13 cellular contexts compared by ENCODE assay signal in the genomic region with DNA sequence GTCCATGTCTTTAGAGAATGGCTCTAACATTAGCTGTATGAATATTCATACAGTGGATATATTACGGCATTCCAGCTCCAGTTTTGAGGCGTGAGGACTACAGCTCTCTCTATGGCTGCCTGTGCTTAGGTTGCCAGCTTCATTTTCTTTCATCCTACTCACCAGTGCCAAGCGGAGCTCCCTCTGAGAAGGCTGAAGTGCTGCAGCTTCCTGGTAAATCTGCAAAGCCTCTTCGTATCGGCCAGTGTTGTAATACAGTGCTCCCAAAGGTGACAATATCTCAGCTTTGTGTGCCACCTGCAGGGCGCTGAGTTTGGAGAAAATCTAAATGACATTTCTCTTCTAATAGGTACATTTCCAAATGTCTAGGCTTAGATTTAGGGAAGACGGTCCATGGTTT. TPM values are rescaled to one million over a fixed set of nuclear protein-coding genes. Genes with fewer than 3 reads are reported as not detected.
A peak's percentile ranks its signal among the peaks of the same experiment; 100 is the strongest.
DNase-seq lines count a peak whose midpoint lies in the region; ATAC-seq and TF ChIP-seq lines count a peak whose summit lies in the region.
"Had no signal": no experiment of that assay in that cellular context is flagged by ENCODE, and none has a peak within 500 bp of the region (broad histone marks: within the 10 kb centered on the region; RNA-seq: fewer than 3 reads in every experiment).

No MANE protein-coding gene starts in this region.

- ATAC-seq in lung (ENCODE audit: insufficient read depth, low FRiP score): peak; percentile 55
- no peak for ATAC-seq in GM18873 (IDR thresholded peaks at IDR 0.05; ENCODE audit: low FRiP score, unreplicated experiment)
- ATAC-seq in GM19023 (IDR thresholded peaks at IDR 0.05; ENCODE audit: unreplicated experiment): no peak

- H3K9me3 ChIP-seq in Karpas-422 (ENCODE audit: low read length) (no peaks in the 10 kb centered on the region), lung (ENCODE audit: control insufficient read depth in 2 of 2, insufficient read depth in 1 of 2, low read length in 1 of 2) (no peaks in the 10 kb centered on the region), GM23248 (ENCODE audit: low read depth) (no peaks in the 10 kb centered on the region)
- H3K9me3 ChIP-seq: esophagus squamous epithelium, SJSA1, suprapubic skin had no signal

- no peak overlapping the region for H3K4me2 ChIP-seq in Karpas-422 (ENCODE audit: low read depth, low read length, poor library complexity, severe bottlenecking)
- H3K4me2 ChIP-seq in GM23248 (ENCODE audit: unreplicated experiment): no peak overlapping the region

- H3F3A ChIP-seq in GM23248 (ENCODE audit: insufficient read depth): peaks cover 12% of the 10 kb centered on the region; the same call in 1 of the 2 replicates

- no peak for TF ChIP-seq CTCF in lung (IDR thresholded peaks at IDR 0.05; ENCODE audit: control extremely low read depth, extremely low read depth)
- TF ChIP-seq CTCF in GM10266 (IDR thresholded peaks at IDR 0.05; ENCODE audit: control insufficient read depth, insufficient read depth, low read depth, missing control alignments): no peak

- H3K4me1 ChIP-seq in Karpas-422 (ENCODE audit: low read length): no peaks in the 10 kb centered on the region
- H3K4me1 ChIP-seq in lung (ENCODE audit: control insufficient read depth in 2 of 2, insufficient read depth in 2 of 2, low read length in 2 of 2): no peaks in the 10 kb centered on the region
- H3K4me1 ChIP-seq in GM23248 (ENCODE audit: insufficient read depth): peaks cover 15% of the 10 kb centered on the region
- H3K4me1 ChIP-seq: esophagus squamous epithelium, suprapubic skin had no signal

- H3K27ac ChIP-seq in Karpas-422 (ENCODE audit: low read length) (no peak overlapping the region), lung (ENCODE audit: low read depth in 1 of 2, low read length in 1 of 2) (no peak overlapping the region), GM23248 (no peak overlapping the region)
- H3K27ac ChIP-seq: cardiac muscle cell, esophagus squamous epithelium, SJSA1, suprapubic skin had no signal

- no peaks in the 10 kb centered on the region for H3K27me3 ChIP-seq in Karpas-422 (ENCODE audit: low read length)
- H3K27me3 ChIP-seq in lung (ENCODE audit: control insufficient read depth, insufficient read depth): no peaks in the 10 kb centered on the region
- H3K27me3 ChIP-seq in GM23248 (replicated peaks; ENCODE audit: insufficient read depth): no peaks in the 10 kb centered on the region
- H3K27me3 ChIP-seq: cardiac muscle cell, esophagus squamous epithelium, SJSA1, suprapubic skin had no signal

- H3K9ac ChIP-seq in Karpas-422 (ENCODE audit: low read length) (no peak overlapping the region), GM23248 (no peak overlapping the region)

- H4K20me1 ChIP-seq in Karpas-422 (ENCODE audit: insufficient read depth, low read depth, low read length) (no peaks in the 10 kb centered on the region), GM23248 (ENCODE audit: insufficient read depth) (no peaks in the 10 kb centered on the region)

- in situ Hi-C loops in GM23248 (cut with MboI): no loop called here

- DNase-seq in D341Med (ENCODE audit: low spot score) (peak; percentile 17), Karpas-422 (peak; percentile 46), SW480 (ENCODE audit: low spot score) (peak; percentile 16), lung (ENCODE audit: low spot score) (no peak), GM23248 (no peak), GM10266 (ENCODE audit: extremely low spot score) (no peak)
- DNase-seq: activated CD4-positive, alpha-beta T cell treated with anti-CD3 and anti-CD28 coated beads for 4 hours; esophagus squamous epithelium had no signal

- H3K4me3 ChIP-seq in Karpas-422 (ENCODE audit: low read length): no peak overlapping the region
- H3K4me3 ChIP-seq in lung: no peak overlapping the region
- H3K4me3 ChIP-seq in GM23248: no peak overlapping the region
- H3K4me3 ChIP-seq: cardiac muscle cell, esophagus squamous epithelium, SJSA1, suprapubic skin had no signal

- WGBS in lung, 2 donors: 68 to 69% methylated on average over 7 of the region's 7 CpGs
- 90 to 94% methylated on average over 7 of the region's 7 CpGs for WGBS in GM23248 (ENCODE audit: low coverage in 1 of 2, low lambda C conversion rate in 2 of 2, missing lambda C conversion rate in 2 of 2), 2 experiments

- no peaks in the 10 kb centered on the region for H3K9me2 ChIP-seq in Karpas-422 (replicated peaks; ENCODE audit: insufficient read depth, low read length)
- no peaks in the 10 kb centered on the region for H3K9me2 ChIP-seq in GM23248 (ENCODE audit: insufficient read depth)

- H2AFZ ChIP-seq in Karpas-422 (ENCODE audit: low read length): no peak overlapping the region
- no peak overlapping the region for H2AFZ ChIP-seq in GM23248

- H3K36me3 ChIP-seq in Karpas-422 (ENCODE audit: insufficient read depth, low read length) (no peaks in the 10 kb centered on the region), lung (ENCODE audit: control insufficient read depth in 2 of 2, insufficient read depth in 2 of 2, low read length in 2 of 2) (peaks cover 2 to 10% of the 10 kb centered on the region in 2 donors), GM23248 (ENCODE audit: low read depth) (no peaks in the 10 kb centered on the region)
- H3K36me3 ChIP-seq: cardiac muscle cell, SJSA1 had no signal

- H3K79me2 ChIP-seq in Karpas-422 (ENCODE audit: low read length) (no peaks in the 10 kb centered on the region), GM23248 (ENCODE audit: insufficient read depth) (no peaks in the 10 kb centered on the region)

RNA-seq across cellular contexts. Expression of a gene that starts 19.8 kb away (rescaled TPM):
- total RNA-seq in Karpas-422 (2014; rRNA removed; shearing (Covaris generic); ENCODE audit: low replicate concordance): not detected in 2 replicates
- total RNA-seq in lung: 1 to 10 TPM in 1 of 2 donors, not detected in 1; 1.6 TPM
- under 1 TPM; 0.17 to 0.69 TPM for polyA plus RNA-seq in lung
- 0.13 TPM in 1 of 2 replicates, not detected in the other for total RNA-seq in GM23248 (2014; rRNA removed; shearing (Covaris generic))
- polyA plus RNA-seq in GM23248 (2016; fragmentation: Nextera tagmentation; extraction: Ambion mirVana): not detected in 2 replicates
- total RNA-seq: cardiac muscle cell, SJSA1 had no signal
- polyA plus RNA-seq: cardiac muscle cell had no signal

Comparison
In these comparisons a context has a peak if more than half of its experiments do, and no peak if none do; other contexts are left out.
1. DNase-seq: peak in D341Med (single experiment), Karpas-422 (single experiment) and SW480 (single experiment); none in lung (single experiment), GM23248 (single experiment) and GM10266 (single experiment).